ENCODE assay signal across 16 cellular contexts in genomic region chr7:42340462-42340861, GRCh38.
"Had no signal": no experiment of that assay in that cellular context is flagged by ENCODE, and none has a peak within 500 bp of the region (broad histone marks: within the 10 kb centered on the region; RNA-seq: fewer than 3 reads in every experiment).

No MANE protein-coding gene starts in this region.

- FAIRE-seq: bronchial epithelial cell, frontal cortex had no signal

- DNase-seq: activated CD4-positive, alpha-beta T cell treated with anti-CD3 and anti-CD28 coated beads for 1 hour; activated CD4-positive, alpha-beta T cell treated with anti-CD3 and anti-CD28 coated beads, Interleukin-2, amount 50 U/mL, for 48 hours; activated naive CD4-positive, alpha-beta T cell treated with Interleukin-2 at 50 U/mL for 16 hours; activated naive CD8-positive, alpha-beta T cell treated with anti-CD3 and anti-CD28 coated beads, Interleukin-2, amount 50 U/mL, for 24 hours; dermis blood vessel endothelial cell; heart left ventricle; left cardiac atrium; lower lobe of right lung; naive thymus-derived CD8-positive, alpha-beta T cell; stimulated activated naive B cell treated with anti-CD40 and anti-IgM and Interleukin-4, amounts not matched to agents 10 μg/mL and 1 μg/mL and 100 μg/mL, for 72 hours; tibial artery had no signal

- H3K27ac ChIP-seq: ascending aorta, epithelial cell of prostate, heart left ventricle, lower lobe of right lung, tibial artery had no signal

- H3K4me1 Mint-ChIP-seq: activated naive CD8-positive, alpha-beta T cell treated with anti-CD3 and anti-CD28 coated beads, Interleukin-2, amount 50 U/mL, for 24 hours; activated T-helper 17 cell treated with anti-CD3 and anti-CD28 coated beads, Interleukin-2, amount 50 U/mL, for 72 hours; naive thymus-derived CD8-positive, alpha-beta T cell; stimulated activated naive B cell treated with anti-CD40 and anti-IgM and Interleukin-4, amounts not matched to agents 10 μg/mL and 1 μg/mL and 100 μg/mL, for 72 hours had no signal

- H3K27me3 ChIP-seq: ascending aorta, heart left ventricle, tibial artery had no signal

- H3K27me3 Mint-ChIP-seq: activated T-helper 17 cell treated with anti-CD3 and anti-CD28 coated beads, Interleukin-2, amount 50 U/mL, for 72 hours had no signal

- H3K9me3 Mint-ChIP-seq: activated naive CD8-positive, alpha-beta T cell treated with anti-CD3 and anti-CD28 coated beads, Interleukin-2, amount 50 U/mL, for 24 hours; stimulated activated naive B cell treated with anti-CD40 and anti-IgM and Interleukin-4, amounts not matched to agents 10 μg/mL and 1 μg/mL and 100 μg/mL, for 72 hours had no signal

- H3K9me3 ChIP-seq: ascending aorta, heart left ventricle, lower lobe of right lung, tibial artery had no signal

- H3K4me3 ChIP-seq: ascending aorta, heart left ventricle, lower lobe of right lung, tibial artery had no signal

- H3K4me1 ChIP-seq: ascending aorta, tibial artery had no signal

- ATAC-seq: activated naive CD8-positive, alpha-beta T cell treated with anti-CD3 and anti-CD28 coated beads, Interleukin-2, amount 50 U/mL, for 24 hours; activated T-helper 17 cell treated with anti-CD3 and anti-CD28 coated beads, Interleukin-2, amount 50 U/mL, for 72 hours; heart left ventricle; left cardiac atrium; lower lobe of right lung; naive thymus-derived CD8-positive, alpha-beta T cell; stimulated activated naive B cell treated with anti-CD40 and anti-IgM and Interleukin-4, amounts not matched to agents 10 μg/mL and 1 μg/mL and 100 μg/mL, for 72 hours had no signal

- H3K4me3 Mint-ChIP-seq: activated naive CD8-positive, alpha-beta T cell treated with anti-CD3 and anti-CD28 coated beads, Interleukin-2, amount 50 U/mL, for 24 hours; activated T-helper 17 cell treated with anti-CD3 and anti-CD28 coated beads, Interleukin-2, amount 50 U/mL, for 72 hours; naive thymus-derived CD8-positive, alpha-beta T cell; stimulated activated naive B cell treated with anti-CD40 and anti-IgM and Interleukin-4, amounts not matched to agents 10 μg/mL and 1 μg/mL and 100 μg/mL, for 72 hours had no signal

- H3K36me3 ChIP-seq: ascending aorta, heart left ventricle, lower lobe of right lung, tibial artery had no signal

- H3K36me3 Mint-ChIP-seq: naive thymus-derived CD8-positive, alpha-beta T cell; stimulated activated naive B cell treated with anti-CD40 and anti-IgM and Interleukin-4, amounts not matched to agents 10 μg/mL and 1 μg/mL and 100 μg/mL, for 72 hours had no signal

- H3K27ac Mint-ChIP-seq: activated naive CD8-positive, alpha-beta T cell treated with anti-CD3 and anti-CD28 coated beads, Interleukin-2, amount 50 U/mL, for 24 hours; activated T-helper 17 cell treated with anti-CD3 and anti-CD28 coated beads, Interleukin-2, amount 50 U/mL, for 72 hours; stimulated activated naive B cell treated with anti-CD40 and anti-IgM and Interleukin-4, amounts not matched to agents 10 μg/mL and 1 μg/mL and 100 μg/mL, for 72 hours had no signal
